ENCODE assay signal across 20 cellular contexts in the genomic region with DNA sequence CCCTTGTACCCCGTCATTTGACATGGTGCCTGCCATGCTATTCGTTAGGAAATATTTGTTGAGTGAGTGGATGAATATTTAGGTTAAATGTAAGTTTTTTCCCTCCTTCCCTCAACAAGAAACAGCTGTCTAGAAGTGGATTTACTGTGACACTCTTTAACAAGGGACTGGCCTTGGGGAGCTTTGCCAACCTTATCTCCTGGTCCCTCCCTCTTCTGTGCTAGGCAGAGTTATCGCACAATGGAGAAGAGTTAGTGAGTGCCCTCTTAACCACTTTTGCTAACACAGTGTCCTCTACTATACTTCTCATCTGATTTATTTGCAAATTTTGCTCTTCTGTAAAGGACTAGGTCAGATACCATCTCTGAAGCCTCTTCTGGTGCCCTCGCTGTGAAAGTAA.
"Had no signal": no experiment of that assay in that cellular context is flagged by ENCODE, and none has a peak within 500 bp of the region (broad histone marks: within the 10 kb centered on the region; RNA-seq: fewer than 3 reads in every experiment).

No MANE protein-coding gene starts in this region.

- ATAC-seq: activated CD4-positive, CD25-positive, alpha-beta regulatory T cell treated with anti-CD3 and anti-CD28 coated beads, Interleukin-2, amount 50 U/mL, for 24 hours; esophagus mucosa; lower lobe of right lung; stimulated activated naive CD8-positive, alpha-beta T cell treated with anti-CD3 and anti-CD28 coated beads, Interleukin-15, Interleukin-2, amounts not matched to agents 100 U/mL and 50 U/mL, for 24 hours had no signal

- H3K4me1 ChIP-seq: ascending aorta, lower lobe of right lung, uterus had no signal

- H3K4me3 ChIP-seq: ascending aorta, lower lobe of right lung, spleen, thoracic aorta, uterus had no signal

- H3K27me3 ChIP-seq: ascending aorta, brain microvascular endothelial cell, spleen, uterus had no signal

- DNase-seq: activated CD4-positive, alpha-beta T cell treated with anti-CD3 and anti-CD28 coated beads for 48 hours; activated CD4-positive, alpha-beta T cell treated with anti-CD3 and anti-CD28 coated beads, Interleukin-2, amount 50 U/mL, for 48 hours; activated CD8-positive, alpha-beta memory T cell treated with anti-CD3 and anti-CD28 coated beads for 24 hours; activated effector memory CD4-positive, alpha-beta T cell treated with Interleukin-2 at 50 U/mL for 16 hours; activated naive CD4-positive, alpha-beta T cell treated with Interleukin-2 at 50 U/mL for 16 hours; brain microvascular endothelial cell; central memory CD4-positive, alpha-beta T cell; endodermal cell; lower lobe of right lung; mesendoderm; spleen; stimulated activated CD4-positive, alpha-beta T cell treated with anti-CD3 and anti-CD28 coated beads, Interleukin-2, amount 100 ng/mL, for 48 hours; stimulated activated naive CD8-positive, alpha-beta T cell treated with anti-CD3 and anti-CD28 coated beads, Interleukin-15, Interleukin-2, amounts not matched to agents 100 U/mL and 50 U/mL, for 24 hours; T-helper 1 cell; uterus; WERI-Rb-1 had no signal

- H3K27ac ChIP-seq: ascending aorta, brain microvascular endothelial cell, lower lobe of right lung, spleen, thoracic aorta, uterus, WERI-Rb-1 had no signal

- H3K36me3 ChIP-seq: brain microvascular endothelial cell, uterus had no signal

- H3K9me3 ChIP-seq: ascending aorta, lower lobe of right lung, spleen, thoracic aorta, uterus had no signal
